Comparison of ENCODE assay signal across 10 cellular contexts in the genomic region with DNA sequence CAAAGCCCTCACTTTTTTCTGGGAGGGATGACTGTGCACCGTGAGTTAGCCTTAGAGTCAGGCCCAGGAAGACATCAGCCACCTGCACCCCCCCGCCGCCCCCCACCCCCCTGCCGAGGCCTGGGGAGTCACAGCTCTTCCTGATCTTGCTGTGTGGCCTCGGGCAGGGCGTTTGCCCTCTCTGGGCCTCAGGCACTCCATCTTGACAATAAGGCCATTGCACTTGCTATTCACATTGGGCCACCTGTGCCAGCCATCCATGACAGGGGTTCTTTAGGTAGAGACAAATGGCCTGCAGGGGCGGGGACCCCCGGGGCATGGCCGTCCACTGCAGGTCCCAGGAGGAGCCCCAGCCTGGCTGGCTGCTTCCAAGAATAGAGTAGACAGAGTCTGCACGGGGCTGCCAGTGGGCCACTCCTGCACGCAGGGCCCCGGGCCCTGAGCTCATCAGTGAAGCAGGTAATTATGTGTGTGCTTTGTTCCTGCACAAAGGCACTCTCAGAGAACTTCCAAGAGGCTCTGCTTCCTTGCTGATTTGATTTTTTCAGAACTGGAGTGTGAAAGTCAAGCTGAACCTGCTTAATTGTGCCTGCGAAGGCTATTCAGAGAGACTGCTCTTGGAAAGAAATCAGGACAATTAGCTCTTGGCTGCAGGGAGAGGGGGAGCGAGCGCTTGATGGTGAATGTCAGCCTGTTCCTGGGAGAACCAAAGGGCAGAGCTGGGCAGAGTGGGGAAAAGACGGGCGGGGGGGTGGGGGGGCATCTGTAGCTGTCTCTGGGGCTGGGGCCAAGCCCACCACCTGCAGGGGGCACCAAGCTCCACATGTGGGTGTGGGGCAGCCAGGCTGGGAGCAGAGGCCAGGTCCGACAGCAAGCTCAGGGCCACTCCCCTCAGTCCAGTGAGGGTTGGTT. TPM values are rescaled to one million over a fixed set of nuclear protein-coding genes. Genes with fewer than 3 reads are reported as not detected.
DNase-seq lines count a peak whose midpoint lies in the region; ATAC-seq and TF ChIP-seq lines count a peak whose summit lies in the region.
"Had no signal": no experiment of that assay in that cellular context is flagged by ENCODE, and none has a peak within 500 bp of the region (broad histone marks: within the 10 kb centered on the region; RNA-seq: fewer than 3 reads in every experiment).

No MANE protein-coding gene starts in this region.

- no peak for TF ChIP-seq CTCF in coronary artery (IDR thresholded peaks at IDR 0.05)

- DNase-seq in NCI-H82 (lab: John Stamatoyannopoulos, UW) (peak; percentile 44), NCI-H82 treated with DMSO at 0.1 percent for 48 hours (lab: John Stamatoyannopoulos, UW; ENCODE audit: unreplicated experiment) (no peak), NCI-H2081 treated with DMSO at 0.1 percent for 48 hours (lab: John Stamatoyannopoulos, UW) (peak; percentile 22), dermis blood vessel endothelial cell (peak; percentile 58), pons (ENCODE audit: low spot score) (peak; percentile 42), HK-2 (ENCODE audit: unreplicated experiment) (no peak), coronary artery (ENCODE audit: low spot score) (no peak)
- DNase-seq: stimulated activated CD4-positive, alpha-beta T cell treated with anti-CD3 and anti-CD28 coated beads, Interleukin-2, amount 100 ng/mL, for 48 hours; upper lobe of left lung had no signal

- no peak overlapping the region for H3K4me3 ChIP-seq in coronary artery
- H3K4me3 ChIP-seq: upper lobe of left lung had no signal

- H3K27ac ChIP-seq in coronary artery: no peak overlapping the region
- H3K27ac ChIP-seq: upper lobe of left lung had no signal

- no peak for ATAC-seq in HG03432 (IDR thresholded peaks at IDR 0.05; ENCODE audit: unreplicated experiment)

RNA-seq across cellular contexts. Expression of a gene that starts 40.3 kb away (rescaled TPM):
- total RNA-seq in dermis blood vessel endothelial cell: 19.9 and 90.8 TPM in 2 replicates

Comparison
In these comparisons a context has a peak if more than half of its experiments do, and no peak if none do; other contexts are left out.
1. DNase-seq: peak in NCI-H82 (single experiment), NCI-H2081 treated with DMSO at 0.1 percent for 48 hours (single experiment), dermis blood vessel endothelial cell (single experiment) and pons (single experiment); none in NCI-H82 treated with DMSO at 0.1 percent for 48 hours (single experiment), HK-2 (single experiment) and coronary artery (single experiment).